Comparison of ENCODE assay signal across 8 cellular contexts in genomic region chr15:77900331-77900963, GRCh38.
DNase-seq lines count a peak whose midpoint lies in the region; ATAC-seq, FAIRE-seq and TF ChIP-seq lines count a peak whose summit lies in the region.
"Not testable (repeated sequence)": the region's sequence is repeated elsewhere in the genome, so short reads cannot be mapped to it uniquely, and the experiment has no call there.

No MANE protein-coding gene starts in this region.

- H2BK15ac ChIP-seq in neuronal stem cell (ENCODE audit: low read length) = not testable (repeated sequence)

- WGBS in GM12878 (ENCODE audit: insufficient coverage, insufficient replicate concordance, low lambda C conversion rate, missing lambda C conversion rate) = 18% methylated on average over 24 of the region's 24 CpGs
- WGBS in heart right ventricle, 2 donors = 57 to 67% methylated on average over 21 to 24 of the region's 24 CpGs
- WGBS in neuronal stem cell (ENCODE audit: extremely low coverage in 2 of 2, insufficient read length in 2 of 2, insufficient replicate concordance in 1 of 2), 2 donors = no CpG with 5 or more reads among the region's 24 CpGs

- intact Hi-C loops in CD4-positive, alpha-beta T cell (cut with DNase I, micrococcal nuclease); activated CD8-positive, alpha-beta T cell treated with anti-CD3 and anti-CD28 coated beads for 36 hours (cut with micrococcal nuclease); heart right ventricle (cut with DNase I): not testable (repeated sequence)
- intact Hi-C loops in OCI-LY7 (cut with micrococcal nuclease; ENCODE audit: unreplicated experiment) = loop anchor here (5.0 to 10.0 kb wide), 2 partner anchors 57 to 344 kb away; no protein-coding TSS in a partner anchor
- intact Hi-C loops in GM12878 (cut with micrococcal nuclease; ENCODE audit: unreplicated experiment) = loop anchor here (5.0 to 10.0 kb wide), 2 partner anchors 54 to 207 kb away; no protein-coding TSS in a partner anchor

- H3K36me3 Mint-ChIP-seq in CD4-positive, alpha-beta T cell (ENCODE audit: low read depth); activated CD8-positive, alpha-beta T cell treated with anti-CD3 and anti-CD28 coated beads for 36 hours (ENCODE audit: low read depth): not testable (repeated sequence)

- not testable (repeated sequence) for TF ChIP-seq POLR2A in GM12878 (IDR thresholded peaks at IDR 0.05; ENCODE audit: low read depth, low read length)

- H2BK120ac ChIP-seq in neuronal stem cell (ENCODE audit: low read depth, low read length) = not testable (repeated sequence)

- H3K4me3 ChIP-seq in H7 (ENCODE audit: insufficient read depth, low read depth, low read length); OCI-LY7 (ENCODE audit: low read depth, low read length, poor library complexity, severe bottlenecking); GM12878; neuronal stem cell (ENCODE audit: low read length in 2 of 2): not testable (repeated sequence)
- H3K4me3 ChIP-seq in heart right ventricle = peak overlapping the region in 2 of 10 donors; percentile 8 to 26

- POLR2A ChIA-PET in CD4-positive, alpha-beta T cell (lab: Charles Lee); OCI-LY7 (lab: Charles Lee); activated CD8-positive, alpha-beta T cell treated with anti-CD3 and anti-CD28 coated beads for 36 hours (lab: Charles Lee): not testable (repeated sequence)
- POLR2A ChIA-PET in GM12878 (lab: Charles Lee) = interaction anchor here (1.2 kb wide), 1 partner anchor 10 kb away, joined by 3 read pairs; no protein-coding TSS in a partner anchor

- not testable (repeated sequence) for H4K20me1 ChIP-seq in OCI-LY7 (ENCODE audit: insufficient read depth, low read length); GM12878 (ENCODE audit: control insufficient read depth, insufficient read depth)

- not testable (repeated sequence) for H3K36me3 ChIP-seq in H7 (replicated peaks; ENCODE audit: control insufficient read depth, insufficient read depth, low read length); OCI-LY7 (ENCODE audit: insufficient read depth, low read length); GM12878 (ENCODE audit: control insufficient read depth in 2 of 2, insufficient read depth in 2 of 2, low read length in 1 of 2); heart right ventricle; neuronal stem cell (replicated peaks in 1 of 2; ENCODE audit: control insufficient read depth in 2 of 2, insufficient read depth in 2 of 2, low read length in 2 of 2)

- H3K4me3 Mint-ChIP-seq in CD4-positive, alpha-beta T cell; activated CD8-positive, alpha-beta T cell treated with anti-CD3 and anti-CD28 coated beads for 36 hours: not testable (repeated sequence)

- not testable (repeated sequence) for H3K4me2 ChIP-seq in OCI-LY7 (ENCODE audit: low read length); GM12878 (ENCODE audit: control insufficient read depth, insufficient read depth); neuronal stem cell (ENCODE audit: insufficient read depth, low read length, poor library complexity, severe bottlenecking)

- H4K8ac ChIP-seq in neuronal stem cell (ENCODE audit: low read depth, low read length) = not testable (repeated sequence)

- not testable (repeated sequence) for H3K4ac ChIP-seq in neuronal stem cell (ENCODE audit: low read length)

- H3K14ac ChIP-seq in neuronal stem cell (ENCODE audit: low read length) = not testable (repeated sequence)

- not testable (repeated sequence) for H3K27me3 Mint-ChIP-seq in CD4-positive, alpha-beta T cell; activated CD8-positive, alpha-beta T cell treated with anti-CD3 and anti-CD28 coated beads for 36 hours

- not testable (repeated sequence) for H3K4me1 ChIP-seq in OCI-LY7 (ENCODE audit: insufficient read depth, low read length, poor library complexity, severe bottlenecking); GM12878 (ENCODE audit: control insufficient read depth, insufficient read depth, low read length); heart right ventricle; neuronal stem cell (ENCODE audit: control insufficient read depth in 2 of 2, insufficient read depth in 1 of 2, low read depth in 1 of 2, low read length in 2 of 2)

- H2AK5ac ChIP-seq in neuronal stem cell (ENCODE audit: low read depth, low read length) = not testable (repeated sequence)

- in situ Hi-C loops in GM12878 (cut with MboI) = not testable (repeated sequence)

- H2BK5ac ChIP-seq in neuronal stem cell (ENCODE audit: low read length) = not testable (repeated sequence)

- H3K9me3 Mint-ChIP-seq in CD4-positive, alpha-beta T cell; activated CD8-positive, alpha-beta T cell treated with anti-CD3 and anti-CD28 coated beads for 36 hours: not testable (repeated sequence)

- not testable (repeated sequence) for H3K27ac Mint-ChIP-seq in CD4-positive, alpha-beta T cell; activated CD8-positive, alpha-beta T cell treated with anti-CD3 and anti-CD28 coated beads for 36 hours

- H2BK12ac ChIP-seq in neuronal stem cell (ENCODE audit: low read length) = not testable (repeated sequence)

- not testable (repeated sequence) for BruUV-seq in OCI-LY7 (replicated peaks; lab: Mats Ljungman, UMichigan); GM12878 (replicated peaks; lab: Mats Ljungman, UMichigan)

- CTCF ChIA-PET in CD4-positive, alpha-beta T cell (lab: Charles Lee) = not testable (repeated sequence)
- CTCF ChIA-PET in OCI-LY7 (lab: Charles Lee; ENCODE audit: unreplicated experiment) = interaction anchor here (0.6 to 1.1 kb wide), 4 partner anchors 99 to 1246 kb away, joined by 3 to 6 read pairs (median 4); no protein-coding TSS in a partner anchor
- CTCF ChIA-PET in activated CD8-positive, alpha-beta T cell treated with anti-CD3 and anti-CD28 coated beads for 36 hours (lab: Charles Lee) = interaction anchor here (1.0 to 1.9 kb wide), 2 partner anchors 10 to 76 kb away, joined by 3 to 9 read pairs; no protein-coding TSS in a partner anchor
- CTCF ChIA-PET in GM12878 (lab: Yijun Ruan, JAX) = interaction anchor here (0.7 to 4.6 kb wide), 19 partner anchors 8 to 266 kb away, joined by 3 to 37 read pairs (median 4); no protein-coding TSS in a partner anchor

- H3K18ac ChIP-seq in neuronal stem cell (ENCODE audit: low read length) = not testable (repeated sequence)

- peak; percentile 31 for TF ChIP-seq RAD21 in GM12878 (IDR thresholded peaks at IDR 0.05; ENCODE audit: insufficient read depth, low read depth, low read length)

- not testable (repeated sequence) for TF ChIP-seq CTCF in CD4-positive, alpha-beta T cell (IDR thresholded peaks at IDR 0.05)
- TF ChIP-seq CTCF in OCI-LY7 (conservative IDR thresholded peaks at IDR 0.05; ENCODE audit: low read length) (peak; percentile 75), GM12878 (IDR thresholded peaks at IDR 0.05 in 2 of 3, conservative IDR thresholded peaks at IDR 0.05 in 1 of 3; ENCODE audit: control insufficient read depth in 2 of 3, extremely low read depth in 1 of 3, insufficient read depth in 1 of 3, low read depth in 3 of 3, low read length in 3 of 3) (peak; percentile 43 to 72 (median 45)), heart right ventricle (IDR thresholded peaks at IDR 0.05) (peak; percentile 21 to 69 (median 57))
- TF ChIP-seq CTCF in activated CD8-positive, alpha-beta T cell treated with anti-CD3 and anti-CD28 coated beads for 36 hours (IDR thresholded peaks at IDR 0.05) = peak; percentile 59

- not testable (repeated sequence) for H3K9me3 ChIP-seq in CD4-positive, alpha-beta T cell (ENCODE audit: control insufficient read depth, low read length); OCI-LY7 (ENCODE audit: low read length); GM12878 (replicated peaks; ENCODE audit: control insufficient read depth, insufficient read depth, low read length); heart right ventricle; neuronal stem cell (replicated peaks in 1 of 2; ENCODE audit: control insufficient read depth in 2 of 2, insufficient read depth in 1 of 2, low read depth in 1 of 2, low read length in 2 of 2)

- RAD21 ChIA-PET in GM12878 (lab: Charles Lee; ENCODE audit: unreplicated experiment) = interaction anchor here (0.7 to 2.6 kb wide), 9 partner anchors 8 to 254 kb away, joined by 3 to 19 read pairs (median 3); no protein-coding TSS in a partner anchor

- not testable (repeated sequence) for H3K9ac ChIP-seq in GM12878 (ENCODE audit: control insufficient read depth, insufficient read depth, low read length); neuronal stem cell (ENCODE audit: low read depth, low read length, poor library complexity)

- TF ChIP-seq EP300 in GM12878 (IDR thresholded peaks at IDR 0.05; ENCODE audit: borderline replicate concordance in 1 of 2, control insufficient read depth in 1 of 2, low read depth in 2 of 2, low read length in 2 of 2) = not testable (repeated sequence)

- not testable (repeated sequence) for H3K9me2 ChIP-seq in OCI-LY7 (ENCODE audit: insufficient read depth, low read length)

- H3K27me3 ChIP-seq in CD4-positive, alpha-beta T cell (ENCODE audit: control insufficient read depth, insufficient read depth, low read length); H7 (ENCODE audit: control insufficient read depth, insufficient read depth, low read length); GM12878 (replicated peaks in 1 of 2; ENCODE audit: control insufficient read depth in 2 of 2, insufficient read depth in 2 of 2, low read length in 1 of 2); heart right ventricle; neuronal stem cell (ENCODE audit: control insufficient read depth in 3 of 3, insufficient read depth in 3 of 3, low read depth in 1 of 3, low read length in 3 of 3): not testable (repeated sequence)

- not testable (repeated sequence) for H3K4me1 Mint-ChIP-seq in CD4-positive, alpha-beta T cell (ENCODE audit: low read depth); activated CD8-positive, alpha-beta T cell treated with anti-CD3 and anti-CD28 coated beads for 36 hours (ENCODE audit: low read depth)

- not testable (repeated sequence) for H3K23ac ChIP-seq in neuronal stem cell (ENCODE audit: low read depth, low read length, poor library complexity)

- peak in 7 of 10 experiments; percentile 13 to 48 (median 19) for DNase-seq in CD4-positive, alpha-beta T cell
- DNase-seq in H7 = peak; percentile 85
- peak; percentile 57 for DNase-seq in OCI-LY7 (ENCODE audit: low spot score)
- peak; percentile 71 for DNase-seq in activated CD8-positive, alpha-beta T cell treated with anti-CD3 and anti-CD28 coated beads for 36 hours
- not testable (repeated sequence) for DNase-seq in GM12878 (ENCODE audit: low read depth, low spot score)
- peak in 1 of 2 donors; percentile 62 for DNase-seq in heart right ventricle
- peak; percentile 31 for DNase-seq in neuronal stem cell (ENCODE audit: low spot score)
- peak; percentile 15 to 18 for DNase-seq in stimulated activated CD8-positive, alpha-beta memory T cell treated with anti-CD3 and anti-CD28 coated beads, Interleukin-7, amount 100 ng/mL, for 48 hours (ENCODE audit: extremely low read depth in 1 of 2, low read depth in 1 of 2)

- SMC1A ChIA-PET in GM12878 (lab: Charles Lee; ENCODE audit: uncharacterized antibody, unreplicated experiment) = interaction anchor here (1.1 to 3.9 kb wide), 8 partner anchors 8 to 32 kb away, joined by 3 to 19 read pairs (median 4); no protein-coding TSS in a partner anchor

- H4K91ac ChIP-seq in neuronal stem cell (ENCODE audit: low read depth, low read length, poor library complexity) = not testable (repeated sequence)

- H3K79me1 ChIP-seq in neuronal stem cell (ENCODE audit: low read depth, low read length) = not testable (repeated sequence)

- H3K27ac ChIP-seq in CD4-positive, alpha-beta T cell (ENCODE audit: low read depth, low read length); OCI-LY7 (ENCODE audit: low read depth, low read length, poor library complexity, severe bottlenecking); GM12878 (ENCODE audit: control insufficient read depth, insufficient read depth); heart right ventricle; neuronal stem cell (replicated peaks; ENCODE audit: low read length): not testable (repeated sequence)

- peak; percentile 77 for FAIRE-seq in GM12878 (lab: Jason Lieb, UNC)

- peak; percentile 63 for ATAC-seq in CD4-positive, alpha-beta T cell (ENCODE audit: poor library complexity)
- ATAC-seq in activated CD8-positive, alpha-beta T cell treated with anti-CD3 and anti-CD28 coated beads for 36 hours = peak; percentile 92
- peak; percentile 88 for ATAC-seq in GM12878
- peak; percentile 48 to 77 (median 58) for ATAC-seq in heart right ventricle

- H3K79me2 ChIP-seq in OCI-LY7 (ENCODE audit: insufficient read depth, low read depth, low read length); GM12878 (ENCODE audit: control insufficient read depth, insufficient read depth, low read length): not testable (repeated sequence)

- not testable (repeated sequence) for H2AFZ ChIP-seq in OCI-LY7 (ENCODE audit: low read length); GM12878 (ENCODE audit: control insufficient read depth, low read depth, low read length); neuronal stem cell (ENCODE audit: low read length)
